Comparison of ENCODE assay signal across 23 cellular contexts in genomic region chr7:158837790-158838189, GRCh38. TPM values are rescaled to one million over a fixed set of nuclear protein-coding genes. Genes with fewer than 3 reads are reported as not detected.
A peak's percentile ranks its signal among the peaks of the same experiment; 100 is the strongest.
DNase-seq lines count a peak whose midpoint lies in the region; ATAC-seq, FAIRE-seq and TF ChIP-seq lines count a peak whose summit lies in the region.
"Had no signal": no experiment of that assay in that cellular context is flagged by ENCODE, and none has a peak within 500 bp of the region (broad histone marks: within the 10 kb centered on the region; RNA-seq: fewer than 3 reads in every experiment).

No MANE protein-coding gene starts in this region.

- H4K20me1 ChIP-seq in DOHH2 (ENCODE audit: control insufficient read depth, insufficient read depth, low read depth, low read length): no peaks in the 10 kb centered on the region
- H4K20me1 ChIP-seq in Karpas-422 (ENCODE audit: insufficient read depth, low read depth, low read length): no peaks in the 10 kb centered on the region
- H4K20me1 ChIP-seq in K562 (replicated peaks; ENCODE audit: control insufficient read depth, insufficient read depth, low read length): no peaks in the 10 kb centered on the region
- H4K20me1 ChIP-seq: BLaER1 treated with 17β-estradiol and CSF1 and Interleukin-3, amounts not matched to agents 10 nM and 100 nM had no signal

- TF ChIP-seq EP300 in K562 (IDR thresholded peaks at IDR 0.05; ENCODE audit: low read length) (no peak), esophagus muscularis mucosa (IDR thresholded peaks at IDR 0.05) (no peak)

- H3K79me2 ChIP-seq in DOHH2 (ENCODE audit: control insufficient read depth, low read length): no peaks in the 10 kb centered on the region
- H3K79me2 ChIP-seq in Karpas-422 (ENCODE audit: low read length): no peaks in the 10 kb centered on the region
- H3K79me2 ChIP-seq in K562 (ENCODE audit: control insufficient read depth, insufficient read depth, low read length): no peaks in the 10 kb centered on the region

- DNase-seq in Karpas-422: no peak
- no peak for DNase-seq in K562 (ENCODE audit: extremely low read depth in 1 of 4, low spot score in 3 of 4)
- peak; percentile 72 for DNase-seq in esophagus muscularis mucosa (ENCODE audit: extremely low spot score)
- no peak for DNase-seq in activated gamma-delta T cell treated with Interleukin-2 at 50 U/mL for 16 hours
- no peak for DNase-seq in GM10266 (ENCODE audit: extremely low spot score)
- DNase-seq: AML-193; Caco-2; Calu3; CD4-positive, alpha-beta T cell; CD8-positive, alpha-beta T cell; EL; GDM1 had no signal

- TF ChIP-seq POLR2A in K562 (conservative IDR thresholded peaks at IDR 0.05) (no peak), esophagus muscularis mucosa (IDR thresholded peaks at IDR 0.05; ENCODE audit: low read depth) (no peak)

- peaks cover 22% of the 10 kb centered on the region for H3K4me1 ChIP-seq in DOHH2 (ENCODE audit: control insufficient read depth, low read length)
- peaks cover 39% of the 10 kb centered on the region for H3K4me1 ChIP-seq in Karpas-422 (ENCODE audit: low read length)
- peaks cover 13 to 20% of the 10 kb centered on the region in 2 experiments for H3K4me1 ChIP-seq in K562 (replicated peaks in 1 of 2; ENCODE audit: control insufficient read depth in 2 of 2, insufficient read depth in 2 of 2, low read length in 2 of 2)
- no peaks in the 10 kb centered on the region for H3K4me1 ChIP-seq in esophagus muscularis mucosa
- H3K4me1 ChIP-seq: A549, Caco-2 had no signal

- H3K9ac ChIP-seq in Karpas-422 (ENCODE audit: low read length): peak overlapping the region; percentile 21; the same call in 1 of the 2 replicates
- no peak overlapping the region for H3K9ac ChIP-seq in K562 (ENCODE audit: insufficient read depth in 1 of 2, low read depth in 2 of 2, low read length in 2 of 2)
- H3K9ac ChIP-seq: BLaER1 treated with 17β-estradiol and CSF1 and Interleukin-3, amounts not matched to agents 10 nM and 100 nM had no signal

- TF ChIP-seq CTCF in DOHH2 (IDR thresholded peaks at IDR 0.05; ENCODE audit: low read depth, low read length, poor library complexity, severe bottlenecking): no peak
- no peak for TF ChIP-seq CTCF in K562 (IDR thresholded peaks at IDR 0.05 in 2 of 3, conservative IDR thresholded peaks at IDR 0.05 in 1 of 3; ENCODE audit: insufficient read depth in 2 of 3, low read depth in 1 of 3, low read length in 3 of 3)
- no peak for TF ChIP-seq CTCF in esophagus muscularis mucosa (IDR thresholded peaks at IDR 0.05)
- no peak for TF ChIP-seq CTCF in GM10266 (IDR thresholded peaks at IDR 0.05; ENCODE audit: control insufficient read depth, insufficient read depth, low read depth, missing control alignments)

- H2AFZ ChIP-seq in Karpas-422 (ENCODE audit: low read length): 0 out of 2 replicates have a peak overlapping the region, but pooled peaks have one; percentile 4
- no peak overlapping the region for H2AFZ ChIP-seq in K562 (ENCODE audit: low read depth, low read length)

- no TSS peak for BruUV-seq in K562 (replicated peaks; lab: Mats Ljungman, UMichigan)

- H3K36me3 ChIP-seq in DOHH2 (ENCODE audit: control insufficient read depth, low read length): no peaks in the 10 kb centered on the region
- H3K36me3 ChIP-seq in Karpas-422 (ENCODE audit: insufficient read depth, low read length): no peaks in the 10 kb centered on the region
- no peaks in the 10 kb centered on the region for H3K36me3 ChIP-seq in K562 (ENCODE audit: control insufficient read depth, insufficient read depth, low read length)
- no peaks in the 10 kb centered on the region for H3K36me3 ChIP-seq in esophagus muscularis mucosa
- H3K36me3 ChIP-seq: BLaER1 treated with 17β-estradiol and CSF1 and Interleukin-3, amounts not matched to agents 10 nM and 100 nM had no signal

- H3K27me3 ChIP-seq in DOHH2 (ENCODE audit: control insufficient read depth, low read length) (no peaks in the 10 kb centered on the region), Karpas-422 (ENCODE audit: low read length) (no peaks in the 10 kb centered on the region), K562 (ENCODE audit: control insufficient read depth in 2 of 2, insufficient read depth in 2 of 2, low read length in 2 of 2) (no peaks in the 10 kb centered on the region), esophagus muscularis mucosa (no peaks in the 10 kb centered on the region)
- H3K27me3 ChIP-seq: BLaER1 treated with 17β-estradiol and CSF1 and Interleukin-3, amounts not matched to agents 10 nM and 100 nM had no signal

- FAIRE-seq in K562 (lab: Jason Lieb, UNC): no peak
- FAIRE-seq: A549, D721Med, GM12891, GM18507, GM19239 had no signal

- POLR2A ChIA-PET in K562 (lab: Yijun Ruan, JAX): no interaction called here

- 60% methylated on average over 5 of the region's 5 CpGs for WGBS in K562 (ENCODE audit: insufficient coverage, low coverage, missing lambda C conversion rate)
- WGBS in esophagus muscularis mucosa: 95% methylated on average over 5 of the region's 5 CpGs

- ATAC-seq in K562 (no peak), GM18517 (IDR thresholded peaks at IDR 0.05; ENCODE audit: unreplicated experiment) (no peak), HG02588 (IDR thresholded peaks at IDR 0.05; ENCODE audit: unreplicated experiment) (no peak)
- ATAC-seq: A549; CD8-positive, alpha-beta T cell had no signal

- no peak for TF ChIP-seq RAD21 in K562 (CRISPR knock-in tag; conservative IDR thresholded peaks at IDR 0.05 in 1 of 2, IDR thresholded peaks at IDR 0.05 in 1 of 2)

- 0 out of 2 replicates have a peak overlapping the region, but pooled peaks have one; percentile 42 for H3K27ac ChIP-seq in DOHH2 (ENCODE audit: low read depth, low read length)
- peak overlapping the region; percentile 94 for H3K27ac ChIP-seq in Karpas-422 (ENCODE audit: low read length)
- no peak overlapping the region for H3K27ac ChIP-seq in K562 (ENCODE audit: extremely low read depth, low read depth, low read length)
- no peak overlapping the region for H3K27ac ChIP-seq in esophagus muscularis mucosa (replicated peaks in 1 of 4)
- H3K27ac ChIP-seq: 22Rv1; A549; BLaER1 treated with 17β-estradiol and CSF1 and Interleukin-3, amounts not matched to agents 10 nM and 100 nM; C4-2B had no signal

- CTCF ChIA-PET in K562 (lab: Yijun Ruan, JAX; ENCODE audit: low intra/inter-chr PET ratio): no interaction called here

- H3K4me3 ChIP-seq in DOHH2 (ENCODE audit: low read length) (no peak overlapping the region), Karpas-422 (ENCODE audit: low read length) (no peak overlapping the region), K562 (no peak overlapping the region), esophagus muscularis mucosa (no peak overlapping the region)
- H3K4me3 ChIP-seq: A549; BLaER1 treated with 17β-estradiol and CSF1 and Interleukin-3, amounts not matched to agents 10 nM and 100 nM had no signal

- intact Hi-C loops in K562 (cut with micrococcal nuclease): no loop called here
- intact Hi-C loops in esophagus muscularis mucosa (cut with DNase I): loop anchor here (10.0 kb wide), 1 partner anchor 137 kb away; no protein-coding TSS in a partner anchor

- H3K9me2 ChIP-seq in DOHH2 (replicated peaks; ENCODE audit: control insufficient read depth, low read length): no peaks in the 10 kb centered on the region
- no peaks in the 10 kb centered on the region for H3K9me2 ChIP-seq in Karpas-422 (replicated peaks; ENCODE audit: insufficient read depth, low read length)

- H3F3A ChIP-seq in DOHH2 (ENCODE audit: control insufficient read depth, insufficient read depth): peaks cover 10% of the 10 kb centered on the region

- no peaks in the 10 kb centered on the region for H3K9me3 ChIP-seq in DOHH2 (ENCODE audit: control insufficient read depth, insufficient read depth, low read length)
- no peaks in the 10 kb centered on the region for H3K9me3 ChIP-seq in Karpas-422 (ENCODE audit: low read length)
- H3K9me3 ChIP-seq in K562 (replicated peaks; ENCODE audit: control insufficient read depth, insufficient read depth, low read depth, low read length): no peaks in the 10 kb centered on the region
- no peaks in the 10 kb centered on the region for H3K9me3 ChIP-seq in esophagus muscularis mucosa
- H3K9me3 ChIP-seq: A549; BLaER1 treated with 17β-estradiol and CSF1 and Interleukin-3, amounts not matched to agents 10 nM and 100 nM; Caco-2 had no signal

- in situ Hi-C loops in K562 (cut with MboI): no loop called here

- H3K4me2 ChIP-seq in DOHH2 (ENCODE audit: low read length) (no peak overlapping the region), Karpas-422 (ENCODE audit: low read depth, low read length, poor library complexity, severe bottlenecking) (peak overlapping the region; percentile 45), K562 (ENCODE audit: insufficient read depth, low read length) (no peak overlapping the region)
- H3K4me2 ChIP-seq: A549; BLaER1 treated with 17β-estradiol and CSF1 and Interleukin-3, amounts not matched to agents 10 nM and 100 nM had no signal

- no peaks in the 10 kb centered on the region for H3K9me1 ChIP-seq in K562 (ENCODE audit: control insufficient read depth, insufficient read depth, low read length)

RNA-seq across cellular contexts. Expression of gene ESYT2, which starts 8.5 kb away (rescaled TPM):
- 216 and 242 TPM in 2 replicates for total RNA-seq in Karpas-422 (2014; rRNA removed; shearing (Covaris generic); ENCODE audit: low replicate concordance)
- 111 and 160 TPM in 2 replicates for total RNA-seq in K562 (2011; cell fraction: chromatin; rRNA removed; ENCODE audit: low replicate concordance)
- 87.6 and 91.1 TPM in 2 replicates for total RNA-seq in K562 (2011; cell fraction: nucleolus; rRNA removed)
- 118 and 155 TPM in 2 replicates for total RNA-seq in K562 (2011; cell fraction: nucleoplasm; rRNA removed)
- 64.7 and 68.7 TPM in 2 replicates for total RNA-seq in K562 (2014; rRNA removed)
- 70.9 and 72.5 TPM in 2 replicates for total RNA-seq in K562 (2014; rRNA removed; fragmentation: Illumina TruSeq; extraction: Trizol)
- total RNA-seq in K562 (2015; rRNA removed; fragmentation: Illumina TruSeq; extraction: Trizol): 63.1 and 67.1 TPM in 2 replicates
- 62.4 and 67.5 TPM in 2 replicates for total RNA-seq in K562 (2021)
- polyA plus RNA-seq in K562 (2011; rRNA removed): 57.5 and 86.9 TPM in 2 replicates
- polyA plus RNA-seq in K562 (2011; cell fraction: cytosol; rRNA removed): 44.1 and 45.9 TPM in 2 replicates
- polyA plus RNA-seq in K562 (2011; cell fraction: nucleus; rRNA removed): 43.3 and 60.6 TPM in 2 replicates
- 47.5 and 54.2 TPM in 2 replicates for polyA plus RNA-seq in K562 (2012)
- polyA plus RNA-seq in K562 (2014; fragmentation: Illumina TruSeq; extraction: Trizol): 55.5 and 58.2 TPM in 2 replicates
- polyA plus RNA-seq in K562 (2014; fragmentation: Nextera tagmentation; extraction: Ambion mirVana): 1 to 10 TPM; 5.8 to 8.3 TPM
- 44.0 and 45.2 TPM in 2 replicates for polyA plus RNA-seq in K562 (2014; rRNA removed)
- 119 and 154 TPM in 2 replicates for polyA minus RNA-seq in K562 (2011; rRNA and poly(A)+ RNA removed)
- 70.0 and 93.0 TPM in 2 replicates for polyA minus RNA-seq in K562 (2011; cell fraction: cytosol; rRNA and poly(A)+ RNA removed)
- polyA minus RNA-seq in K562 (2011; cell fraction: nucleus; rRNA and poly(A)+ RNA removed): 35.4 and 43.4 TPM in 2 replicates
- 100 to 1,000 TPM; 166 to 235 (median 202) TPM for total RNA-seq in esophagus muscularis mucosa

RNA-seq across cellular contexts. Expression of gene DYNC2I1, which starts 18.6 kb away (rescaled TPM):
- total RNA-seq in Karpas-422 (2014; rRNA removed; shearing (Covaris generic); ENCODE audit: low replicate concordance): 15.9 and 40.0 TPM in 2 replicates
- total RNA-seq in K562 (2011; cell fraction: chromatin; rRNA removed; ENCODE audit: low replicate concordance): 95.4 and 308 TPM in 2 replicates
- 44.7 and 52.6 TPM in 2 replicates for total RNA-seq in K562 (2011; cell fraction: nucleolus; rRNA removed)
- total RNA-seq in K562 (2011; cell fraction: nucleoplasm; rRNA removed): 111 and 142 TPM in 2 replicates
- total RNA-seq in K562 (2014; rRNA removed) (24.7 and 28.3 TPM in 2 replicates), K562 (2014; rRNA removed; fragmentation: Illumina TruSeq; extraction: Trizol) (21.9 and 24.0 TPM in 2 replicates), K562 (2015; rRNA removed; fragmentation: Illumina TruSeq; extraction: Trizol) (17.7 and 20.6 TPM in 2 replicates), K562 (2021) (23.1 and 27.1 TPM in 2 replicates), esophagus muscularis mucosa (10 to 100 TPM; 18.3 to 32.0 (median 24.9) TPM)
- polyA plus RNA-seq in K562 (2011; rRNA removed) (33.3 and 37.9 TPM in 2 replicates), K562 (2014; fragmentation: Illumina TruSeq; extraction: Trizol) (20.3 and 36.5 TPM in 2 replicates), K562 (2014; fragmentation: Nextera tagmentation; extraction: Ambion mirVana) (1 to 10 TPM; 1.3 to 1.6 TPM), K562 (2014; rRNA removed) (39.3 and 42.5 TPM in 2 replicates)
- 44.5 and 61.9 TPM in 2 replicates for polyA plus RNA-seq in K562 (2011; cell fraction: cytosol; rRNA removed)
- polyA plus RNA-seq in K562 (2011; cell fraction: nucleus; rRNA removed): 138 and 267 TPM in 2 replicates
- polyA plus RNA-seq in K562 (2012): 27.1 and 46.7 TPM in 2 replicates
- polyA minus RNA-seq in K562 (2011; rRNA and poly(A)+ RNA removed): 42.0 and 45.1 TPM in 2 replicates
- polyA minus RNA-seq in K562 (2011; cell fraction: cytosol; rRNA and poly(A)+ RNA removed): 20.7 and 21.2 TPM in 2 replicates
- polyA minus RNA-seq in K562 (2011; cell fraction: nucleus; rRNA and poly(A)+ RNA removed): 40.8 and 41.6 TPM in 2 replicates

Comparison
In these comparisons a context has a peak if more than half of its experiments do, and no peak if none do; other contexts are left out.
1. H3K27ac ChIP-seq: peak in DOHH2 (single experiment) and Karpas-422 (single experiment); none in K562 (single experiment) and esophagus muscularis mucosa (0 of 4).